Comparison of ENCODE assay signal across 18 cellular contexts in the genomic region with DNA sequence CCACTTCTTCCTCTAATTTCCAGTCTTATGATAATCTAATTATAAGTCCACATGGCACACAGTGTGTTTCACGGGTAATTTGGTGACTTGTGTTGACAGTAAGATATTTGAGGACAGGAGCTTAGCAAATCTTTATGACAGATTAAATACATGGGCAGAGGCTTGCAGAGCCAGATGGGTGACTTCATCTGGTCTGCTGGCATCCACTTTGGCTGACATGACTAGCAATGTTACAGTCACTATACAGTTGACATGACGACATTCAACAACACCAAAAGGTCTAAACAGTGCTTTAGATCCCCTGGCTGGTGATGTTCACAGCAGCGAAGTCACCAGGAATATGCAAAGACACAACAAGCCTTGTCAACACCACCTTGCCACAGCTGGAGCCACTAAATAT.
"Had no signal": no experiment of that assay in that cellular context is flagged by ENCODE, and none has a peak within 500 bp of the region (broad histone marks: within the 10 kb centered on the region; RNA-seq: fewer than 3 reads in every experiment).

No MANE protein-coding gene starts in this region.

- H3K4me1 ChIP-seq: adrenal gland had no signal

- H3K27me3 ChIP-seq: adrenal gland had no signal

- H3K4me2 ChIP-seq: SK-N-SH had no signal

- H3K9me3 ChIP-seq: adrenal gland, SK-N-SH had no signal

- H3K27ac Mint-ChIP-seq: activated CD8-positive, alpha-beta T cell treated with anti-CD3 and anti-CD28 coated beads for 36 hours; activated naive CD8-positive, alpha-beta T cell treated with anti-CD3 and anti-CD28 coated beads, Interleukin-2, amount 10 ng/mL, durations not matched to agents 7 days and 5 days; T-helper 2 cell treated with Interferon-gamma antibody and Interleukin-4, amounts not matched to agents 5 μg/mL and 100 μg/mL, for 36 hours had no signal

- H3K27ac ChIP-seq: adrenal gland had no signal

- H3K4me3 ChIP-seq: adrenal gland had no signal

- DNase-seq: activated CD4-positive, alpha-beta T cell treated with anti-CD3 and anti-CD28 coated beads for 4 hours; activated CD8-positive, alpha-beta memory T cell treated with anti-CD3 and anti-CD28 coated beads, Interleukin-2, amount 50 U/mL, for 4 hours; activated CD8-positive, alpha-beta T cell treated with anti-CD3 and anti-CD28 coated beads for 36 hours; activated naive CD4-positive, alpha-beta T cell treated with anti-CD3 and anti-CD28 coated beads, Interleukin-2, amount 50 U/mL, for 16 hours; activated naive CD8-positive, alpha-beta T cell treated with anti-CD3 and anti-CD28 coated beads, Interleukin-2, amount 10 ng/mL, durations not matched to agents 7 days and 5 days; adrenal gland; anterior cingulate cortex; Kasumi-1; NCI-H1048; NCI-H146; NCI-H187 treated with DMSO at 0.1 percent for 48 hours; NCI-H345; NCI-H510A treated with DMSO at 0.1 percent for 48 hours; NK-92 treated with Interleukin-12 subunit alpha and Interleukin-12 subunit beta, amount 100 ng/mL, for 24 hours; OCI-M1; RPMI8226; SK-N-SH had no signal

- H3K9ac ChIP-seq: SK-N-SH had no signal

- H3K4me3 Mint-ChIP-seq: activated CD8-positive, alpha-beta T cell treated with anti-CD3 and anti-CD28 coated beads for 36 hours; activated naive CD8-positive, alpha-beta T cell treated with anti-CD3 and anti-CD28 coated beads, Interleukin-2, amount 10 ng/mL, durations not matched to agents 7 days and 5 days; T-helper 2 cell treated with Interferon-gamma antibody and Interleukin-4, amounts not matched to agents 5 μg/mL and 100 μg/mL, for 36 hours had no signal

- H3K9me2 ChIP-seq: SK-N-SH had no signal

- H3K36me3 ChIP-seq: adrenal gland had no signal
